Comparison of ENCODE assay signal across 1 cellular context in genomic region chr1:150793778-150794177, GRCh38. TPM values are rescaled to one million over a fixed set of nuclear protein-coding genes. Genes with fewer than 3 reads are reported as not detected.
"Had no signal": no experiment of that assay in that cellular context is flagged by ENCODE, and none has a peak within 500 bp of the region (broad histone marks: within the 10 kb centered on the region; RNA-seq: fewer than 3 reads in every experiment).

No MANE protein-coding gene starts in this region.

RNA-seq across cellular contexts. Expression of gene CTSS, which starts 28.2 kb away (rescaled TPM):
- total RNA-seq: endodermal cell had no signal
